Comparison of ENCODE assay signal across 29 cellular contexts in genomic region chr16:74720579-74720978, GRCh38. TPM values are rescaled to one million over a fixed set of nuclear protein-coding genes. Genes with fewer than 3 reads are reported as not detected.
A peak's percentile ranks its signal among the peaks of the same experiment; 100 is the strongest.
DNase-seq lines count a peak whose midpoint lies in the region; ATAC-seq and TF ChIP-seq lines count a peak whose summit lies in the region.
"Had no signal": no experiment of that assay in that cellular context is flagged by ENCODE, and none has a peak within 500 bp of the region (broad histone marks: within the 10 kb centered on the region; RNA-seq: fewer than 3 reads in every experiment).

No MANE protein-coding gene starts in this region.

- DNase-seq in NAMALWA (ENCODE audit: low spot score) (peak; percentile 44), OCI-M1 (lab: John Stamatoyannopoulos, UW) (peak; percentile 35), memory B cell (ENCODE audit: low spot score in 2 of 2) (no peak), sigmoid colon (no peak)
- DNase-seq: CD4-positive, alpha-beta T cell; DMS53; MG63; NCI-H1105 treated with DMSO at 0.1 percent for 48 hours; NCI-H146; NCI-H2029; NCI-H446; NCI-H524 treated with DMSO at 0.1 percent for 48 hours; NCI-H774; Peyer's patch; SIG-M5; SW 1271; T-helper 17 cell had no signal

- intact Hi-C loops in sigmoid colon (cut with DNase I): no loop called here

- ATAC-seq in memory B cell (ENCODE audit: low read depth): peak; percentile 80
- no peak for ATAC-seq in HG03175 (IDR thresholded peaks at IDR 0.05; ENCODE audit: unreplicated experiment)
- ATAC-seq in HG03196 (IDR thresholded peaks at IDR 0.05; ENCODE audit: unreplicated experiment): no peak
- no peak for ATAC-seq in HG02973 (IDR thresholded peaks at IDR 0.05; ENCODE audit: unreplicated experiment)
- ATAC-seq: HCT116, K562, T-helper 17 cell had no signal

- no peaks in the 10 kb centered on the region for H3K27me3 ChIP-seq in sigmoid colon
- H3K27me3 ChIP-seq: BLaER1, MG63, Peyer's patch had no signal

- TF ChIP-seq CTCF in sigmoid colon (IDR thresholded peaks at IDR 0.05): no peak

- H3K9me3 ChIP-seq in sigmoid colon: no peaks in the 10 kb centered on the region
- H3K9me3 ChIP-seq: BLaER1, MG63, Peyer's patch had no signal

- H3K36me3 ChIP-seq in sigmoid colon: no peaks in the 10 kb centered on the region
- H3K36me3 ChIP-seq: BLaER1, MG63 had no signal

- H3K36me3 Mint-ChIP-seq in IgD-negative memory B cell (peaks cover 8% of the 10 kb centered on the region), memory B cell (peaks cover 6% of the 10 kb centered on the region)

- no peak overlapping the region for H3K4me3 ChIP-seq in sigmoid colon
- H3K4me3 ChIP-seq: BLaER1, K562, MG63, Peyer's patch, SK-N-MC had no signal

- H3K27me3 Mint-ChIP-seq in IgD-negative memory B cell (no peaks in the 10 kb centered on the region), memory B cell (peaks cover 3% of the 10 kb centered on the region)
- H3K27me3 Mint-ChIP-seq: CD4-positive, alpha-beta T cell had no signal

- no peak for TF ChIP-seq EP300 in sigmoid colon (IDR thresholded peaks at IDR 0.05)

- no peak overlapping the region for H3K27ac ChIP-seq in sigmoid colon
- H3K27ac ChIP-seq: BLaER1, Peyer's patch, SK-N-MC had no signal

- TF ChIP-seq POLR2A in sigmoid colon (IDR thresholded peaks at IDR 0.05): no peak

- H3K4me3 Mint-ChIP-seq in IgD-negative memory B cell (peak overlapping the region in 1 of 4 donors; percentile 17), memory B cell (no peak overlapping the region)
- H3K4me3 Mint-ChIP-seq: CD4-positive, alpha-beta T cell; T-helper 17 cell had no signal

- 19 to 62% methylated on average over 5 of the region's 5 CpGs for WGBS in sigmoid colon, 2 donors

- H3K4me1 Mint-ChIP-seq in IgD-negative memory B cell: peaks cover 5 to 7% (median 5%) of the 10 kb centered on the region in 3 donors
- H3K4me1 Mint-ChIP-seq in memory B cell: peaks cover 4% of the 10 kb centered on the region

- H3K27ac Mint-ChIP-seq in IgD-negative memory B cell (peak overlapping the region in 2 of 3 donors; percentile 0 to 28), memory B cell (peak overlapping the region; percentile 0)
- H3K27ac Mint-ChIP-seq: CD4-positive, alpha-beta T cell; T-helper 17 cell had no signal

- H3K9me3 Mint-ChIP-seq in IgD-negative memory B cell (peaks cover 0 to 2% (median 0%) of the 10 kb centered on the region in 3 donors), memory B cell (no peaks in the 10 kb centered on the region)
- H3K9me3 Mint-ChIP-seq: CD4-positive, alpha-beta T cell had no signal

- peaks cover 0 to 12% (median 4%) of the 10 kb centered on the region in 4 donors for H3K4me1 ChIP-seq in sigmoid colon

RNA-seq across cellular contexts. Expression of gene MLKL, which starts 19.9 kb away (rescaled TPM):
- polyA plus RNA-seq in IgD-negative memory B cell: 14.3 TPM
- total RNA-seq in sigmoid colon: 10 to 100 TPM in 1 of 4 donors, 1 to 10 TPM in 3; 5.0 to 11.0 (median 8.3) TPM
- polyA plus RNA-seq in sigmoid colon: 10 to 100 TPM in 1 of 3 donors, 1 to 10 TPM in 2; 6.9 to 26.5 (median 8.4) TPM
- total RNA-seq: G401 had no signal

RNA-seq across cellular contexts. Expression of gene RFWD3, which starts 53.9 kb away (rescaled TPM):
- 30.1 TPM for polyA plus RNA-seq in IgD-negative memory B cell
- total RNA-seq in sigmoid colon: 10 to 100 TPM in 2 of 4 donors, 1 to 10 TPM in 2; 8.0 to 14.6 (median 10.4) TPM
- polyA plus RNA-seq in sigmoid colon: 10 to 100 TPM in 1 of 3 donors, 1 to 10 TPM in 2; 4.2 to 14.9 (median 9.0) TPM

RNA-seq across cellular contexts. Expression of gene FA2H, which starts 54.0 kb away (rescaled TPM):
- polyA plus RNA-seq in IgD-negative memory B cell (4.0 TPM), sigmoid colon (10 to 100 TPM in 2 of 3 donors, 1 to 10 TPM in 1; 6.0 to 31.0 (median 11.3) TPM)
- 1 to 10 TPM in 1 of 4 donors, under 1 TPM in 1, not detected in 2; 0.71 to 2.2 TPM for total RNA-seq in sigmoid colon
- total RNA-seq: CD4-positive, alpha-beta T cell; Daoy; G401; H4; K562 had no signal
- polyA plus RNA-seq: AG04450, K562 had no signal

Comparison
In these comparisons a context has a peak if more than half of its experiments do, and no peak if none do; other contexts are left out.
1. DNase-seq: peak in NAMALWA (single experiment) and OCI-M1 (single experiment); none in memory B cell (0 of 2) and sigmoid colon (single experiment).